In genomic region chr3:148991219-148992026, GRCh38 we compare ENCODE assay signal across 8 cellular contexts. TPM values are rescaled to one million over a fixed set of nuclear protein-coding genes. Genes with fewer than 3 reads are reported as not detected.
DNase-seq lines count a peak whose midpoint lies in the region; ATAC-seq, FAIRE-seq and TF ChIP-seq lines count a peak whose summit lies in the region.

Gene GYG1, plus strand, starts transcription at chr3:148991540. Its CDS starts 101 bp downstream, at chr3:148991641.

- peak within 1 kb of the TSS; percentile 11 for H2AFZ ChIP-seq in fibroblast of lung (ENCODE audit: low read length)

- peaks cover 39% of the 10 kb centered on the region for H3K4me1 Mint-ChIP-seq in activated T-helper 1 cell treated with anti-CD3 and anti-CD28 coated beads, Interleukin-12 subunit alpha, Interleukin-12 subunit beta, Interleukin-2, Interleukin-4 antibody, amounts not matched to agents 30 ng/mL and 10 ng/mL and 1 ng/mL, durations not matched to agents 14 hours and 24 hours and 36 hours (ENCODE audit: low read depth)
- peaks cover 5 to 41% (median 28%) of the 10 kb centered on the region in 7 donors for H3K4me1 Mint-ChIP-seq in naive thymus-derived CD4-positive, alpha-beta T cell

- H3K27me3 ChIP-seq in fibroblast of lung (ENCODE audit: control insufficient read depth, insufficient read depth, low read length) = no peaks in the 10 kb centered on the region
- H3K27me3 ChIP-seq in naive thymus-derived CD4-positive, alpha-beta T cell (ENCODE audit: control insufficient read depth in 2 of 2, insufficient read depth in 2 of 2, low read length in 2 of 2) = no peaks in the 10 kb centered on the region

- peak within 1 kb of the TSS; percentile 89 for H3K9ac ChIP-seq in fibroblast of lung (ENCODE audit: insufficient read depth, low read length)

- H3K4me2 ChIP-seq in fibroblast of lung (ENCODE audit: extremely low read depth, insufficient read depth, low read length) = peak within 1 kb of the TSS; percentile 92

- peaks cover 8% of the 10 kb centered on the region for H3K36me3 ChIP-seq in fibroblast of lung (ENCODE audit: control insufficient read depth, insufficient read depth, low read length)
- H3K36me3 ChIP-seq in naive thymus-derived CD4-positive, alpha-beta T cell (ENCODE audit: control insufficient read depth in 2 of 3, insufficient read depth in 3 of 3, low read length in 3 of 3) = peaks cover 0 to 8% (median 0%) of the 10 kb centered on the region in 3 experiments

- peak; percentile 82 for ATAC-seq in GM21367 (IDR thresholded peaks at IDR 0.05; ENCODE audit: unreplicated experiment)
- ATAC-seq in naive thymus-derived CD4-positive, alpha-beta T cell = peak; percentile 91

- H3K79me2 ChIP-seq in fibroblast of lung (ENCODE audit: control insufficient read depth, insufficient read depth, low read length) = peaks cover 24% of the 10 kb centered on the region

- TF ChIP-seq CTCF in fibroblast of lung (conservative IDR thresholded peaks at IDR 0.05 in 1 of 2, IDR thresholded peaks at IDR 0.05 in 1 of 2; ENCODE audit: low read depth in 1 of 2, low read length in 2 of 2) = peak in 1 of 2 donors; percentile 26

- H3K9me3 ChIP-seq in fibroblast of lung (ENCODE audit: control insufficient read depth, insufficient read depth, low read depth, low read length) = no peaks in the 10 kb centered on the region
- no peaks in the 10 kb centered on the region for H3K9me3 ChIP-seq in naive thymus-derived CD4-positive, alpha-beta T cell (ENCODE audit: control insufficient read depth in 2 of 3, low read length in 3 of 3)

- peak within 1 kb of the TSS; percentile 84 for H3K27ac Mint-ChIP-seq in activated T-helper 1 cell treated with anti-CD3 and anti-CD28 coated beads, Interleukin-12 subunit alpha, Interleukin-12 subunit beta, Interleukin-2, Interleukin-4 antibody, amounts not matched to agents 30 ng/mL and 10 ng/mL and 1 ng/mL, durations not matched to agents 14 hours and 24 hours and 36 hours
- peak within 1 kb of the TSS; percentile 41 to 87 (median 80) for H3K27ac Mint-ChIP-seq in naive thymus-derived CD4-positive, alpha-beta T cell

- H3K27me3 Mint-ChIP-seq in activated T-helper 1 cell treated with anti-CD3 and anti-CD28 coated beads, Interleukin-12 subunit alpha, Interleukin-12 subunit beta, Interleukin-2, Interleukin-4 antibody, amounts not matched to agents 30 ng/mL and 10 ng/mL and 1 ng/mL, durations not matched to agents 14 hours and 24 hours and 36 hours (ENCODE audit: insufficient read depth) = peaks cover 2% of the 10 kb centered on the region
- peaks cover 0 to 3% (median 0%) of the 10 kb centered on the region in 5 donors for H3K27me3 Mint-ChIP-seq in naive thymus-derived CD4-positive, alpha-beta T cell

- peaks cover 5% of the 10 kb centered on the region for H3K4me1 ChIP-seq in fibroblast of lung (ENCODE audit: control insufficient read depth, extremely low read depth, insufficient read depth, low read length)
- H3K4me1 ChIP-seq in naive thymus-derived CD4-positive, alpha-beta T cell (ENCODE audit: control insufficient read depth in 2 of 2, insufficient read depth in 2 of 2, low read length in 2 of 2) = peaks cover 8 to 16% of the 10 kb centered on the region in 2 donors

- intact Hi-C loops in activated T-helper 1 cell treated with anti-CD3 and anti-CD28 coated beads, Interleukin-12 subunit alpha, Interleukin-12 subunit beta, Interleukin-2, Interleukin-4 antibody, amounts not matched to agents 30 ng/mL and 10 ng/mL and 1 ng/mL, durations not matched to agents 14 hours and 24 hours and 36 hours (cut with micrococcal nuclease) = loop anchor here (1.0 to 5.0 kb wide), 9 partner anchors 9 to 822 kb away; partner anchors contain the start of genes COMMD2, HLTF, HPS3 and RNF13
- intact Hi-C loops in naive thymus-derived CD4-positive, alpha-beta T cell (cut with micrococcal nuclease) = loop anchor here (1.0 to 10.0 kb wide), 14 partner anchors 8 to 1773 kb away; partner anchors contain the start of genes HLTF (in 2 of the 2), HPS3 (in 2 of the 2), RNF13 (in 2 of the 2) and COMMD2 (in 1 of the 2)

- DNase-seq in DMS 273 (lab: John Stamatoyannopoulos, UW; ENCODE audit: unreplicated experiment) (peak; percentile 95), HTR-8/SVneo (ENCODE audit: insufficient read length, low spot score) (peak; percentile 65), RPMI7951 (ENCODE audit: low read depth) (peak; percentile 85), fibroblast of lung (ENCODE audit: low read depth in 2 of 2) (peak; percentile 79 to 83)
- DNase-seq in activated T-helper 1 cell treated with anti-CD3 and anti-CD28 coated beads, Interleukin-12 subunit alpha, Interleukin-12 subunit beta, Interleukin-2, Interleukin-4 antibody, amounts not matched to agents 30 ng/mL and 10 ng/mL and 1 ng/mL, durations not matched to agents 14 hours and 24 hours and 36 hours (ENCODE audit: low spot score) = peak; percentile 76
- peak; percentile 56 to 78 (median 70) for DNase-seq in naive thymus-derived CD4-positive, alpha-beta T cell
- DNase-seq in stimulated activated naive CD4-positive, alpha-beta T cell (lab: John Stamatoyannopoulos, UW) = peak; percentile 64 to 78 (median 68)

- peak within 1 kb of the TSS; percentile 88 for H3K4me3 Mint-ChIP-seq in activated T-helper 1 cell treated with anti-CD3 and anti-CD28 coated beads, Interleukin-12 subunit alpha, Interleukin-12 subunit beta, Interleukin-2, Interleukin-4 antibody, amounts not matched to agents 30 ng/mL and 10 ng/mL and 1 ng/mL, durations not matched to agents 14 hours and 24 hours and 36 hours
- peak within 1 kb of the TSS; percentile 70 to 91 (median 87) for H3K4me3 Mint-ChIP-seq in naive thymus-derived CD4-positive, alpha-beta T cell

- peak within 1 kb of the TSS; percentile 83 for H3K27ac ChIP-seq in fibroblast of lung (ENCODE audit: insufficient read depth, low read length)
- H3K27ac ChIP-seq in naive thymus-derived CD4-positive, alpha-beta T cell (ENCODE audit: low read depth, low read length) = peak within 1 kb of the TSS; percentile 76

- no peaks in the 10 kb centered on the region for H4K20me1 ChIP-seq in fibroblast of lung (ENCODE audit: control insufficient read depth, extremely low read depth, insufficient read depth, low read length)

- peak; percentile 23 for FAIRE-seq in HTR-8/SVneo (lab: Jason Lieb, UNC)

- POLR2A ChIA-PET in naive thymus-derived CD4-positive, alpha-beta T cell (lab: Charles Lee) = interaction anchor here (1.1 to 2.1 kb wide), 5 partner anchors 10 to 139 kb away, joined by 3 to 9 read pairs (median 4); partner anchors contain the start of gene HLTF

- CTCF ChIA-PET in naive thymus-derived CD4-positive, alpha-beta T cell (lab: Charles Lee) = interaction anchor here (1.3 kb wide), 1 partner anchor 10 kb away, joined by 3 read pairs; no protein-coding TSS in a partner anchor

- peaks cover 18% of the 10 kb centered on the region for H3K36me3 Mint-ChIP-seq in activated T-helper 1 cell treated with anti-CD3 and anti-CD28 coated beads, Interleukin-12 subunit alpha, Interleukin-12 subunit beta, Interleukin-2, Interleukin-4 antibody, amounts not matched to agents 30 ng/mL and 10 ng/mL and 1 ng/mL, durations not matched to agents 14 hours and 24 hours and 36 hours (ENCODE audit: low read depth)
- H3K36me3 Mint-ChIP-seq in naive thymus-derived CD4-positive, alpha-beta T cell = peaks cover 0 to 24% (median 11%) of the 10 kb centered on the region in 5 donors

- no peaks in the 10 kb centered on the region for H3K9me3 Mint-ChIP-seq in activated T-helper 1 cell treated with anti-CD3 and anti-CD28 coated beads, Interleukin-12 subunit alpha, Interleukin-12 subunit beta, Interleukin-2, Interleukin-4 antibody, amounts not matched to agents 30 ng/mL and 10 ng/mL and 1 ng/mL, durations not matched to agents 14 hours and 24 hours and 36 hours
- H3K9me3 Mint-ChIP-seq in naive thymus-derived CD4-positive, alpha-beta T cell = no peaks in the 10 kb centered on the region

- peak within 1 kb of the TSS; percentile 62 to 83 (median 76) for H3K4me3 ChIP-seq in fibroblast of lung (replicated peaks in 1 of 4; ENCODE audit: control extremely low read depth in 1 of 4, insufficient read depth in 1 of 4, low read depth in 3 of 4, low read length in 4 of 4)
- peak within 1 kb of the TSS; percentile 77 for H3K4me3 ChIP-seq in naive thymus-derived CD4-positive, alpha-beta T cell (ENCODE audit: low read length)

RNA-seq across cellular contexts. Expression of gene GYG1, which starts in this region (rescaled TPM):
- total RNA-seq in RPMI7951 (2014; rRNA removed; shearing (Covaris generic)) = 45.3 and 65.4 TPM in 2 replicates
- 33.6 and 34.1 TPM in 2 replicates for total RNA-seq in activated T-helper 1 cell treated with anti-CD3 and anti-CD28 coated beads, Interleukin-12 subunit alpha, Interleukin-12 subunit beta, Interleukin-2, Interleukin-4 antibody, amounts not matched to agents 30 ng/mL and 10 ng/mL and 1 ng/mL, durations not matched to agents 14 hours and 24 hours and 36 hours
- total RNA-seq in fibroblast of lung = 43.1 and 71.5 TPM in 2 replicates
- polyA plus RNA-seq in fibroblast of lung = 88.5 and 224 TPM in 2 replicates
- 113 and 232 TPM in 2 replicates for polyA plus RNA-seq in fibroblast of lung (2012)
- 36.2 and 86.0 TPM in 2 replicates for polyA minus RNA-seq in fibroblast of lung (ENCODE audit: low replicate concordance)
- 10 to 100 TPM; 15.5 to 39.3 (median 16.2) TPM for total RNA-seq in naive thymus-derived CD4-positive, alpha-beta T cell
- polyA plus RNA-seq in naive thymus-derived CD4-positive, alpha-beta T cell = 10 to 100 TPM; 28.9 to 34.7 TPM

Comparison
In these comparisons a context has a peak if more than half of its experiments do, and no peak if none do; other contexts are left out.
1. Peak in every context shown above with its lines: DNase-seq, ATAC-seq, H3K4me3 ChIP-seq and H3K27ac ChIP-seq.